ENCODE assay signal across 8 cellular contexts in genomic region chrX:9829308-9830267, GRCh38. TPM values are rescaled to one million over a fixed set of nuclear protein-coding genes. Genes with fewer than 3 reads are reported as not detected.
DNase-seq lines count a peak whose midpoint lies in the region; ATAC-seq and TF ChIP-seq lines count a peak whose summit lies in the region.

No MANE protein-coding gene starts in this region.

- H3K27me3 ChIP-seq in OCI-LY3 (ENCODE audit: low read depth, low read length) (peaks cover 28% of the 10 kb centered on the region), prostate gland (replicated peaks; ENCODE audit: insufficient read depth) (no peaks in the 10 kb centered on the region)
- no peaks in the 10 kb centered on the region for H3K27me3 ChIP-seq in effector memory CD4-positive, alpha-beta T cell (replicated peaks; ENCODE audit: control insufficient read depth, insufficient read depth, low read length, poor library complexity, severe bottlenecking)

- H2AFZ ChIP-seq in OCI-LY3 (ENCODE audit: low read depth, low read length): no peak overlapping the region

- H3K4me2 ChIP-seq in OCI-LY3 (ENCODE audit: low read length): peak overlapping the region; percentile 89

- peak overlapping the region; percentile 60 for H3K4me3 ChIP-seq in OCI-LY3 (ENCODE audit: low read length)
- H3K4me3 ChIP-seq in prostate gland: no peak overlapping the region
- no peak overlapping the region for H3K4me3 ChIP-seq in effector memory CD4-positive, alpha-beta T cell (ENCODE audit: insufficient read depth, low read depth, low read length, poor library complexity, severe bottlenecking)

- TF ChIP-seq CTCF in OCI-LY3 (IDR thresholded peaks at IDR 0.05; ENCODE audit: low read depth, low read length) (no peak), prostate gland (IDR thresholded peaks at IDR 0.05) (no peak)

- peak; percentile 24 for DNase-seq in left kidney (ENCODE audit: low read depth, low spot score)
- no peak for DNase-seq in prostate gland (ENCODE audit: low spot score)
- no peak for DNase-seq in effector memory CD4-positive, alpha-beta T cell
- DNase-seq in posterior vena cava (ENCODE audit: low spot score): no peak
- DNase-seq in mucosa of gallbladder (ENCODE audit: low spot score): no peak

- ATAC-seq in GM18870 (IDR thresholded peaks at IDR 0.05; ENCODE audit: unreplicated experiment): peak; percentile 97
- ATAC-seq in HG02610 (IDR thresholded peaks at IDR 0.05; ENCODE audit: unreplicated experiment): peak; percentile 98

- no peaks in the 10 kb centered on the region for H4K20me1 ChIP-seq in OCI-LY3 (ENCODE audit: insufficient read depth, low read length)

- WGBS in prostate gland: 92% methylated on average over 13 of the region's 14 CpGs

- H3K9ac ChIP-seq in OCI-LY3 (ENCODE audit: low read length): peak overlapping the region; percentile 19; the same call in 1 of the 2 replicates

- no peaks in the 10 kb centered on the region for H3K79me2 ChIP-seq in OCI-LY3 (ENCODE audit: low read length)

- no peak for TF ChIP-seq POLR2A in prostate gland (IDR thresholded peaks at IDR 0.05)

- H3K36me3 ChIP-seq in OCI-LY3 (replicated peaks; ENCODE audit: low read depth, low read length) (no peaks in the 10 kb centered on the region), prostate gland (no peaks in the 10 kb centered on the region)
- no peaks in the 10 kb centered on the region for H3K36me3 ChIP-seq in effector memory CD4-positive, alpha-beta T cell (ENCODE audit: control insufficient read depth, insufficient read depth, low read length)

- intact Hi-C loops in prostate gland (cut with DNase I) (no loop called here), posterior vena cava (cut with DNase I) (loop anchor here in 1 of 2 donors (2.0 kb wide), 1 partner anchor 65 kb away; no protein-coding TSS in a partner anchor)

- H3K9me3 ChIP-seq in OCI-LY3 (ENCODE audit: insufficient read depth, low read length) (no peaks in the 10 kb centered on the region), prostate gland (no peaks in the 10 kb centered on the region)
- no peaks in the 10 kb centered on the region for H3K9me3 ChIP-seq in effector memory CD4-positive, alpha-beta T cell (ENCODE audit: control insufficient read depth, low read length)

- peak overlapping the region; percentile 71 for H3K27ac ChIP-seq in OCI-LY3 (ENCODE audit: low read length)
- H3K27ac ChIP-seq in prostate gland: no peak overlapping the region
- H3K27ac ChIP-seq in effector memory CD4-positive, alpha-beta T cell (ENCODE audit: insufficient read depth, low read length, poor library complexity, severe bottlenecking): no peak overlapping the region

- H3K4me1 ChIP-seq in OCI-LY3 (ENCODE audit: low read length) (peaks cover 22% of the 10 kb centered on the region), prostate gland (replicated peaks) (no peaks in the 10 kb centered on the region)
- H3K4me1 ChIP-seq in effector memory CD4-positive, alpha-beta T cell (ENCODE audit: control insufficient read depth, insufficient read depth, low read length, poor library complexity, severe bottlenecking): no peaks in the 10 kb centered on the region

RNA-seq across cellular contexts. Expression of gene SHROOM2, which starts 43.4 kb away (rescaled TPM):
- 10 to 100 TPM; 36.8 to 71.3 TPM for total RNA-seq in prostate gland
- total RNA-seq in posterior vena cava: 1 to 10 TPM; 1.2 to 1.8 TPM
- total RNA-seq in mucosa of gallbladder: 13.1 TPM
